18 cellular contexts compared by ENCODE assay signal in genomic region chrX:132411310-132411977, GRCh38.
"Had no signal": no experiment of that assay in that cellular context is flagged by ENCODE, and none has a peak within 500 bp of the region (broad histone marks: within the 10 kb centered on the region; RNA-seq: fewer than 3 reads in every experiment).

No MANE protein-coding gene starts in this region.

- H3K27ac Mint-ChIP-seq: activated CD4-positive, alpha-beta T cell treated with anti-CD3 and anti-CD28 coated beads for 36 hours; activated CD8-positive, alpha-beta T cell treated with anti-CD3 and anti-CD28 coated beads for 36 hours; activated T-cell treated with anti-CD3 and anti-CD28 coated beads, Interleukin-2, amount 50 U/mL, for 72 hours; natural killer cell; T-cell had no signal

- H3K36me3 Mint-ChIP-seq: natural killer cell had no signal

- DNase-seq: activated CD4-positive, alpha-beta T cell treated with anti-CD3 and anti-CD28 coated beads for 36 hours; activated CD8-positive, alpha-beta memory T cell treated with anti-CD3 and anti-CD28 coated beads, Interleukin-2, amount 50 U/mL, for 4 hours; activated CD8-positive, alpha-beta T cell treated with anti-CD3 and anti-CD28 coated beads for 36 hours; activated naive CD4-positive, alpha-beta T cell; activated T-cell treated with anti-CD3 and anti-CD28 coated beads, Interleukin-2, amount 50 U/mL, for 72 hours; foreskin melanocyte; heart right ventricle; kidney glomerular epithelial cell; mammary epithelial cell; natural killer cell; psoas muscle; stimulated activated CD4-positive, alpha-beta T cell treated with anti-CD3 and anti-CD28 coated beads, Interleukin-2, amount 100 ng/mL, for 48 hours; stimulated activated naive CD8-positive, alpha-beta T cell treated with anti-CD3 and anti-CD28 coated beads, Interleukin-15, Interleukin-2, amounts not matched to agents 100 U/mL and 50 U/mL, for 24 hours; T-cell; T1000 had no signal

- H3K27me3 Mint-ChIP-seq: activated CD4-positive, alpha-beta T cell treated with anti-CD3 and anti-CD28 coated beads for 36 hours; activated CD8-positive, alpha-beta T cell treated with anti-CD3 and anti-CD28 coated beads for 36 hours had no signal

- H3K27ac ChIP-seq: cardiac muscle cell, heart right ventricle, psoas muscle, suprapubic skin, VCaP had no signal

- H3K4me3 ChIP-seq: cardiac muscle cell, heart right ventricle, psoas muscle, suprapubic skin had no signal

- H3K4me1 ChIP-seq: heart right ventricle, psoas muscle, suprapubic skin had no signal

- H3K27me3 ChIP-seq: cardiac muscle cell, suprapubic skin had no signal

- H3K9me3 Mint-ChIP-seq: activated CD8-positive, alpha-beta T cell treated with anti-CD3 and anti-CD28 coated beads for 36 hours; activated T-cell treated with anti-CD3 and anti-CD28 coated beads, Interleukin-2, amount 50 U/mL, for 72 hours; natural killer cell; T-cell had no signal

- H3K9me3 ChIP-seq: heart right ventricle, psoas muscle, suprapubic skin had no signal

- ATAC-seq: activated CD4-positive, alpha-beta T cell treated with anti-CD3 and anti-CD28 coated beads for 36 hours; activated CD8-positive, alpha-beta T cell treated with anti-CD3 and anti-CD28 coated beads for 36 hours; activated T-cell treated with anti-CD3 and anti-CD28 coated beads, Interleukin-2, amount 50 U/mL, for 72 hours; natural killer cell; psoas muscle; stimulated activated naive CD8-positive, alpha-beta T cell treated with anti-CD3 and anti-CD28 coated beads, Interleukin-15, Interleukin-2, amounts not matched to agents 100 U/mL and 50 U/mL, for 24 hours; T-cell had no signal

- H3K4me3 Mint-ChIP-seq: activated CD4-positive, alpha-beta T cell treated with anti-CD3 and anti-CD28 coated beads for 36 hours; activated CD8-positive, alpha-beta T cell treated with anti-CD3 and anti-CD28 coated beads for 36 hours; activated T-cell treated with anti-CD3 and anti-CD28 coated beads, Interleukin-2, amount 50 U/mL, for 72 hours; natural killer cell; T-cell had no signal

- H3K36me3 ChIP-seq: cardiac muscle cell, heart right ventricle, suprapubic skin had no signal
